ENCODE assay signal across 11 cellular contexts in the genomic region with DNA sequence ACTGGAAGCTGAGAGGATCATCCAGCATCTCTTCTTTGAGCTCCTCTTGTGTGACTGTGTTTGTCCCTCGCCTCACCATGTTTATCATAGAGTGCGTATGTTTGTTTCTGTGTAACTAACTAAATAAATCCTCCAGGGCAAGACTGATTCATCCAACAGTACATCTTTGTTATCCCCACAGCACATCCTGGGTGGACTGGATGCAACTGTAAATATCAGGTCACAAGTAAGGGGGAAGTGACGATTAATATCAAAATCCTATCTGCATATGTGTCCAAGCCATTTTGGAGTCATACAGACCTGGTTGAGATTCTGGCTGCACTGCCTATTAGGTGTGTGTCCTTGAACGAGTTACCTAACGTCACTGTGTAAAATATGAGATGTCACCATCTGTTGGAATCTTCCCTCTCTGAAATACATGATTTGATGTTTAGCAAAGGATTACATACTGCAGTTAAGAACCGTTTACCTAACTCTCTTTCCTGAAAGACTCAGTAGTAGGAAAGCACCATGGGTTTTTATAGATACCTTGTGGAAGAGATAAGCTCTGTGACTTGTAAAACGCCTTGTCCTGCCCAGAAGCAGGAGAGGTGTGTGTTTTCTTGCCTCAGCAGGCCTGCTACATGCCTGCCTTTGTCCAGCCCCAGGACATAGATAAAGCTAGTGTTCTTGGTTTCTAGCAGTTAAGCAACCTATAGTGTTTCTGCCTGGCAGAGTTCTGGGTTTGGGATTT. TPM values are rescaled to one million over a fixed set of nuclear protein-coding genes. Genes with fewer than 3 reads are reported as not detected.
A peak's percentile ranks its signal among the peaks of the same experiment; 100 is the strongest.
DNase-seq lines count a peak whose midpoint lies in the region; TF ChIP-seq lines count a peak whose summit lies in the region.
"Had no signal": no experiment of that assay in that cellular context is flagged by ENCODE, and none has a peak within 500 bp of the region (broad histone marks: within the 10 kb centered on the region; RNA-seq: fewer than 3 reads in every experiment).

No MANE protein-coding gene starts in this region.

- no peak overlapping the region for H2BK5ac ChIP-seq in H9 (ENCODE audit: insufficient read length, low read length)

- H3K14ac ChIP-seq in H9 (ENCODE audit: insufficient read depth, low read length) = no peak overlapping the region

- no peaks in the 10 kb centered on the region for H3F3A ChIP-seq in OCI-LY1 (ENCODE audit: insufficient read depth, low read length)

- H2BK20ac ChIP-seq in H9 (ENCODE audit: low read depth, low read length, poor library complexity, severe bottlenecking) = no peak overlapping the region

- H3K27me3 Mint-ChIP-seq in Caco-2 (ENCODE audit: insufficient read depth, unreplicated experiment) = no peaks in the 10 kb centered on the region
- no peaks in the 10 kb centered on the region for H3K27me3 Mint-ChIP-seq in H9 (ENCODE audit: low read depth)
- H3K27me3 Mint-ChIP-seq in CD14-positive monocyte (ENCODE audit: low read depth in 3 of 3) = no peaks in the 10 kb centered on the region
- no peaks in the 10 kb centered on the region for H3K27me3 Mint-ChIP-seq in glutamatergic neuron (ENCODE audit: unreplicated experiment)
- H3K27me3 Mint-ChIP-seq: naive B cell had no signal

- H3K36me3 ChIP-seq in Caco-2 (ENCODE audit: control insufficient read depth, insufficient read depth, low read length) = no peaks in the 10 kb centered on the region
- no peaks in the 10 kb centered on the region for H3K36me3 ChIP-seq in OCI-LY1 (ENCODE audit: insufficient read depth, low read length)
- H3K36me3 ChIP-seq in prostate gland = no peaks in the 10 kb centered on the region

- peaks cover 41% of the 10 kb centered on the region for H3K4me1 Mint-ChIP-seq in Caco-2 (ENCODE audit: low read depth, unreplicated experiment)
- peaks cover 0 to 1% of the 10 kb centered on the region in 2 experiments; a peak in 1 of 4 replicates for H3K4me1 Mint-ChIP-seq in H9
- H3K4me1 Mint-ChIP-seq in CD14-positive monocyte = peaks cover 23% of the 10 kb centered on the region
- H3K4me1 Mint-ChIP-seq in glutamatergic neuron (ENCODE audit: low read depth, unreplicated experiment) = peaks cover 3% of the 10 kb centered on the region

- H3K9me3 Mint-ChIP-seq in Caco-2 (ENCODE audit: unreplicated experiment) (no peaks in the 10 kb centered on the region), H9 (no peaks in the 10 kb centered on the region), CD14-positive monocyte (no peaks in the 10 kb centered on the region), glutamatergic neuron (ENCODE audit: unreplicated experiment) (peaks cover 5% of the 10 kb centered on the region)
- H3K9me3 Mint-ChIP-seq: naive B cell had no signal

- no peak overlapping the region for H4K91ac ChIP-seq in H9 (ENCODE audit: insufficient read length, low read depth, low read length)

- H3K27me3 ChIP-seq in Caco-2 (replicated peaks; ENCODE audit: control insufficient read depth, insufficient read depth, low read length) (no peaks in the 10 kb centered on the region), OCI-LY1 (ENCODE audit: insufficient read depth, low read length) (no peaks in the 10 kb centered on the region), prostate gland (replicated peaks; ENCODE audit: insufficient read depth) (no peaks in the 10 kb centered on the region), H9 (ENCODE audit: insufficient read depth, low read length) (no peaks in the 10 kb centered on the region; the same call in 1 of the 2 replicates)

- no peak for TF ChIP-seq CTCF in Caco-2 (IDR thresholded peaks at IDR 0.05; ENCODE audit: insufficient read depth in 1 of 2, low read depth in 1 of 2, low read length in 1 of 2, severe bottlenecking in 1 of 2, unreplicated experiment in 1 of 2)
- TF ChIP-seq CTCF in OCI-LY1 (IDR thresholded peaks at IDR 0.05; ENCODE audit: low read length) = no peak
- no peak for TF ChIP-seq CTCF in prostate gland (IDR thresholded peaks at IDR 0.05)
- no peak for TF ChIP-seq CTCF in H9 (conservative IDR thresholded peaks at IDR 0.05)
- no peak for TF ChIP-seq CTCF in CD14-positive monocyte (IDR thresholded peaks at IDR 0.05)
- no peak for TF ChIP-seq CTCF in glutamatergic neuron (IDR thresholded peaks at IDR 0.05; ENCODE audit: partially characterized antibody, unreplicated experiment)

- H2BK15ac ChIP-seq in H9 (ENCODE audit: low read depth, low read length) = no peak overlapping the region

- no peak overlapping the region for H3K56ac ChIP-seq in H9 (ENCODE audit: insufficient read length, low read depth, low read length)

- POLR2A ChIA-PET in Caco-2 (lab: Charles Lee) = interaction anchor here (1.1 kb wide), 1 partner anchor 26 kb away, joined by 3 read pairs; no protein-coding TSS in a partner anchor

- peak overlapping the region; percentile 14 for H3K4me3 Mint-ChIP-seq in Caco-2 (ENCODE audit: unreplicated experiment)
- H3K4me3 Mint-ChIP-seq in H9 = no peak overlapping the region
- H3K4me3 Mint-ChIP-seq in CD14-positive monocyte = no peak overlapping the region
- H3K4me3 Mint-ChIP-seq in glutamatergic neuron (ENCODE audit: unreplicated experiment) = no peak overlapping the region
- H3K4me3 Mint-ChIP-seq: naive B cell had no signal

- H3K79me2 ChIP-seq in OCI-LY1 (ENCODE audit: insufficient read depth, low read length) = no peaks in the 10 kb centered on the region
- no peaks in the 10 kb centered on the region for H3K79me2 ChIP-seq in H9 (ENCODE audit: insufficient read depth, low read length)

- H3K79me1 ChIP-seq in H9 (ENCODE audit: insufficient read depth, low read depth, low read length, poor library complexity, severe bottlenecking) = no peaks in the 10 kb centered on the region

- no peak for TF ChIP-seq POLR2A in prostate gland (IDR thresholded peaks at IDR 0.05)

- H3K4me3 ChIP-seq in Caco-2 (ENCODE audit: low read depth, low read length) = no peak overlapping the region
- no peak overlapping the region for H3K4me3 ChIP-seq in OCI-LY1 (ENCODE audit: low read depth, low read length, poor library complexity, severe bottlenecking)
- no peak overlapping the region for H3K4me3 ChIP-seq in prostate gland

- no peak overlapping the region for H3K9ac ChIP-seq in OCI-LY1 (ENCODE audit: low read length)
- H3K9ac ChIP-seq in H9 (ENCODE audit: extremely low read depth, insufficient read length, low read length) = no peak overlapping the region

- no peak overlapping the region for H3K4ac ChIP-seq in H9 (ENCODE audit: low read depth, low read length)

- H3K27ac Mint-ChIP-seq in Caco-2 (ENCODE audit: unreplicated experiment) (peak overlapping the region; percentile 85), H9 (peak overlapping the region in 1 of 3 experiments; percentile 43; a peak in 2 of 7 replicates), CD14-positive monocyte (peak overlapping the region in 2 of 7 donors; percentile 17 to 60), glutamatergic neuron (ENCODE audit: unreplicated experiment) (no peak overlapping the region)

- H2BK120ac ChIP-seq in H9 (ENCODE audit: low read depth, low read length, poor library complexity, severe bottlenecking) = no peak overlapping the region

- no peaks in the 10 kb centered on the region for H3K23me2 ChIP-seq in H9 (ENCODE audit: insufficient read length, low read depth, low read length, poor library complexity, severe bottlenecking)

- H2AFZ ChIP-seq in OCI-LY1 (ENCODE audit: low read length) = no peak overlapping the region
- H2AFZ ChIP-seq in H9 (ENCODE audit: low read length) = no peak overlapping the region

- no peak overlapping the region for H4K5ac ChIP-seq in H9 (ENCODE audit: insufficient read length, low read depth, low read length)

- CTCF ChIA-PET in Caco-2 (lab: Charles Lee) = no interaction called here

- H3K27ac ChIP-seq in OCI-LY1 (ENCODE audit: low read depth, low read length, poor library complexity, severe bottlenecking) (peak overlapping the region; percentile 46), epithelial cell of prostate (peak overlapping the region; percentile 80), prostate gland (peak overlapping the region; percentile 76 to 83), H9 (ENCODE audit: insufficient read length, low read depth, low read length) (no peak overlapping the region)

- H4K20me1 ChIP-seq in OCI-LY1 (ENCODE audit: insufficient read depth, low read length) = no peaks in the 10 kb centered on the region
- H4K20me1 ChIP-seq in H9 (ENCODE audit: control insufficient read depth, insufficient read depth, insufficient read length) = no peaks in the 10 kb centered on the region

- no peak overlapping the region for H3K18ac ChIP-seq in H9 (ENCODE audit: insufficient read length, low read depth, low read length)

- intact Hi-C loops in Caco-2 (cut with micrococcal nuclease; ENCODE audit: unreplicated experiment) (no loop called here), prostate gland (cut with DNase I) (no loop called here), CD14-positive monocyte (cut with micrococcal nuclease) (loop anchor here (5.0 kb wide), 1 partner anchor 48 kb away; no protein-coding TSS in a partner anchor)

- H3K9me2 ChIP-seq in OCI-LY1 (ENCODE audit: low read depth, low read length) = no peaks in the 10 kb centered on the region

- no peak overlapping the region for H3T11ph ChIP-seq in H9 (ENCODE audit: low read length)

- H3K9me3 ChIP-seq in Caco-2 (no peaks in the 10 kb centered on the region), OCI-LY1 (ENCODE audit: low read length) (no peaks in the 10 kb centered on the region), prostate gland (no peaks in the 10 kb centered on the region), H9 (ENCODE audit: control insufficient read depth, low read depth, low read length) (no peaks in the 10 kb centered on the region)

- H3K23ac ChIP-seq in H9 (ENCODE audit: insufficient read length, low read depth, low read length) = no peak overlapping the region

- peak; percentile 77 to 81 for DNase-seq in Caco-2
- DNase-seq in epithelial cell of prostate (ENCODE audit: low read depth, low spot score) = peak; percentile 77
- DNase-seq in prostate gland (ENCODE audit: low spot score) = peak; percentile 87
- DNase-seq in H9 = no peak
- no peak for DNase-seq in CD14-positive monocyte (ENCODE audit: low spot score)
- no peak for DNase-seq in stimulated activated CD4-positive, alpha-beta T cell treated with anti-CD3 and anti-CD28 coated beads, Interleukin-2, amount 100 ng/mL, for 48 hours
- no peak for DNase-seq in glutamatergic neuron
- DNase-seq: amniotic stem cell, naive B cell, SW 1271 had no signal

- no peak overlapping the region for H2BK12ac ChIP-seq in H9 (ENCODE audit: insufficient read length, low read depth, low read length)

- WGBS in prostate gland = 29% methylated on average over 7 of the region's 7 CpGs
- no CpG with 5 or more reads among the region's 7 CpGs for WGBS in H9 (ENCODE audit: extremely low coverage, insufficient read length, low lambda C conversion rate)

- H3K4me1 ChIP-seq in Caco-2 (peaks cover 41% of the 10 kb centered on the region), OCI-LY1 (ENCODE audit: insufficient read depth, low read length, severe bottlenecking) (peaks cover 42% of the 10 kb centered on the region), prostate gland (replicated peaks) (peaks cover 14% of the 10 kb centered on the region), H9 (ENCODE audit: insufficient read depth, low read length) (no peaks in the 10 kb centered on the region)

- BruUV-seq in Caco-2 (replicated peaks; lab: Mats Ljungman, UMichigan) = no TSS peak

- H4K8ac ChIP-seq in H9 (replicated peaks; ENCODE audit: insufficient read length, low read depth, low read length) = no peak overlapping the region

- H3K4me2 ChIP-seq in OCI-LY1 (ENCODE audit: low read length) = no peak overlapping the region
- H3K4me2 ChIP-seq in H9 (ENCODE audit: insufficient read depth, insufficient read length, low read length) = no peak overlapping the region

- no peak overlapping the region for H2AK5ac ChIP-seq in H9 (ENCODE audit: insufficient read length, low read length)

- H3K36me3 Mint-ChIP-seq in Caco-2 (ENCODE audit: insufficient read depth, unreplicated experiment) = peaks cover under 1% of the 10 kb centered on the region
- H3K36me3 Mint-ChIP-seq in H9 (ENCODE audit: insufficient read depth in 1 of 3, low read depth in 3 of 3) = peaks cover 0 to 5% (median 0%) of the 10 kb centered on the region in 3 experiments; a peak in 1 of 7 replicates
- peaks cover 28 to 52% of the 10 kb centered on the region in 2 donors for H3K36me3 Mint-ChIP-seq in CD14-positive monocyte
- no peaks in the 10 kb centered on the region for H3K36me3 Mint-ChIP-seq in glutamatergic neuron (ENCODE audit: unreplicated experiment)
- H3K36me3 Mint-ChIP-seq: naive B cell had no signal

RNA-seq across cellular contexts. Expression of gene WBP1L, which starts 25.8 kb away (rescaled TPM):
- total RNA-seq in Caco-2 (2022) (26.3 and 28.2 TPM in 2 replicates), prostate gland (100 to 1,000 TPM; 136 to 168 TPM), H9 (2021) (23.8 and 24.5 TPM in 2 replicates), glutamatergic neuron (ENCODE audit: unreplicated experiment) (29.6 TPM)
- 10 to 100 TPM; 38.3 to 43.0 TPM for polyA plus RNA-seq in CD14-positive monocyte

RNA-seq across cellular contexts. Expression of gene SFXN2, which starts 55.1 kb away (rescaled TPM):
- total RNA-seq in Caco-2 (2022) (34.8 and 40.0 TPM in 2 replicates), prostate gland (10 to 100 TPM; 16.4 to 26.6 TPM), H9 (2021) (32.7 and 34.7 TPM in 2 replicates), glutamatergic neuron (ENCODE audit: unreplicated experiment) (5.4 TPM)
- 1 to 10 TPM; 1.8 to 2.0 TPM for polyA plus RNA-seq in CD14-positive monocyte

RNA-seq across cellular contexts. Expression of gene ARL3, which starts 55.3 kb away (rescaled TPM):
- total RNA-seq in Caco-2 (2022) = 7.8 and 8.0 TPM in 2 replicates
- 1 to 10 TPM; 8.0 to 8.5 TPM for total RNA-seq in prostate gland
- total RNA-seq in H9 (2021) = 16.5 and 16.9 TPM in 2 replicates
- 1 to 10 TPM; 6.0 to 6.3 TPM for polyA plus RNA-seq in CD14-positive monocyte
- total RNA-seq in glutamatergic neuron (ENCODE audit: unreplicated experiment) = 20.3 TPM

Comparison
In these comparisons a context has a peak if more than half of its experiments do, and no peak if none do; other contexts are left out.
1. DNase-seq: peak in Caco-2 (2 of 2), epithelial cell of prostate (single experiment) and prostate gland (single experiment); none in H9 (single experiment), CD14-positive monocyte (single experiment), stimulated activated CD4-positive, alpha-beta T cell treated with anti-CD3 and anti-CD28 coated beads, Interleukin-2, amount 100 ng/mL, for 48 hours (0 of 2) and glutamatergic neuron (single experiment).
2. intact Hi-C loops: an anchor here in CD14-positive monocyte (5.0 kb wide); none called in Caco-2 and prostate gland.